In genomic region chr7:76317782-76318487, GRCh38 we compare ENCODE assay signal across 8 cellular contexts. TPM values are rescaled to one million over a fixed set of nuclear protein-coding genes. Genes with fewer than 3 reads are reported as not detected.
DNase-seq lines count a peak whose midpoint lies in the region; ATAC-seq, FAIRE-seq and TF ChIP-seq lines count a peak whose summit lies in the region.

No MANE protein-coding gene starts in this region.

- TF ChIP-seq CTCF in BE2C (IDR thresholded peaks at IDR 0.05; ENCODE audit: low read depth, low read length) (no peak), colonic mucosa (IDR thresholded peaks at IDR 0.05) (no peak)

- H3K27me3 ChIP-seq in BE2C (no peaks in the 10 kb centered on the region), colonic mucosa (no peaks in the 10 kb centered on the region)

- DNase-seq in BE2C (peak; percentile 99), GM19239 (ENCODE audit: insufficient read length, low spot score) (peak; percentile 91), NCI-H524 (lab: John Stamatoyannopoulos, UW) (peak; percentile 92 to 97), colonic mucosa (peak; percentile 97), left kidney (ENCODE audit: low read depth, low spot score) (peak; percentile 99)
- DNase-seq in activated CD4-positive, alpha-beta T cell treated with anti-CD3 and anti-CD28 coated beads for 4 hours, result peak; percentile 92 to 94
- peak; percentile 95 for DNase-seq in stimulated activated CD4-positive, alpha-beta T cell treated with anti-CD3 and anti-CD28 coated beads, Interleukin-2, amount 100 ng/mL, for 24 hours

- H3K4me1 ChIP-seq in BE2C, result peaks cover 4% of the 10 kb centered on the region
- H3K4me1 ChIP-seq in colonic mucosa, result no peaks in the 10 kb centered on the region

- intact Hi-C loops in colonic mucosa (cut with DNase I), result loop anchor here (2.0 kb wide), 1 partner anchor 41 kb away; the partner anchor contains the start of gene YWHAG

- H3K27ac ChIP-seq in colonic mucosa, result peak overlapping the region; percentile 99

- H3K36me3 ChIP-seq in BE2C (peaks cover 5% of the 10 kb centered on the region), colonic mucosa (no peaks in the 10 kb centered on the region)

- H3K9me3 ChIP-seq in BE2C (no peaks in the 10 kb centered on the region), colonic mucosa (no peaks in the 10 kb centered on the region)

- peak overlapping the region; percentile 66 for H3K4me3 ChIP-seq in BE2C (ENCODE audit: low read depth, low read length)
- peak overlapping the region; percentile 78 for H3K4me3 ChIP-seq in colonic mucosa

- peak; percentile 82 for ATAC-seq in HG03442 (IDR thresholded peaks at IDR 0.05; ENCODE audit: unreplicated experiment)

- peak; percentile 79 for FAIRE-seq in GM19239 (lab: Jason Lieb, UNC)

- H3K9ac ChIP-seq in colonic mucosa (ENCODE audit: low read depth in 2 of 2, low read length in 2 of 2), result peak overlapping the region; percentile 86 to 88

RNA-seq across cellular contexts. Expression of gene HSPB1, which starts 15.5 kb away (rescaled TPM):
- polyA plus RNA-seq in BE2C (2012; ENCODE audit: insufficient read depth, insufficient read length, low read depth), result 659 TPM
- 100 to 1,000 TPM; 539 to 844 TPM for total RNA-seq in colonic mucosa

RNA-seq across cellular contexts. Expression of gene YWHAG, which starts 40.9 kb away (rescaled TPM):
- 288 TPM for polyA plus RNA-seq in BE2C (2012; ENCODE audit: insufficient read depth, insufficient read length, low read depth)
- total RNA-seq in colonic mucosa, result 100 to 1,000 TPM; 104 to 121 TPM

Comparison
In these comparisons a context has a peak if more than half of its experiments do, and no peak if none do; other contexts are left out.
1. Peak in every context shown above with its lines: DNase-seq, ATAC-seq, H3K4me3 ChIP-seq and H3K27ac ChIP-seq.